In genomic region chr1:45303582-45304310, GRCh38 we compare ENCODE assay signal across 1 cellular context.
TF ChIP-seq lines count a peak whose summit lies in the region.

No MANE protein-coding gene starts in this region.

TF ChIP-seq in GM23338, 12 proteins besides CTCF, POLR2A, EP300 and RAD21 (continued from another document):
- no peak for TF ChIP-seq ZNF462 (CRISPR knock-in tag; IDR thresholded peaks at IDR 0.05)
- peak; percentile 77 for TF ChIP-seq CREB1 (CRISPR knock-in tag; IDR thresholded peaks at IDR 0.05; ENCODE audit: low read depth)
